ENCODE assay signal across 8 cellular contexts in genomic region chr2:148992448-148992847, GRCh38.
"Had no signal": no experiment of that assay in that cellular context is flagged by ENCODE, and none has a peak within 500 bp of the region (broad histone marks: within the 10 kb centered on the region; RNA-seq: fewer than 3 reads in every experiment).

No MANE protein-coding gene starts in this region.

- FAIRE-seq: G401.6, GM12878, GM12891, GM12892, GM18507, GM19239 had no signal

- DNase-seq: GDM1, GF-D8 had no signal

- H3K4me3 ChIP-seq: GM12878 had no signal

- ATAC-seq: GM12878 had no signal
